In genomic region chr10:122485670-122486069, GRCh38 we compare ENCODE assay signal across 15 cellular contexts. TPM values are rescaled to one million over a fixed set of nuclear protein-coding genes. Genes with fewer than 3 reads are reported as not detected.
A peak's percentile ranks its signal among the peaks of the same experiment; 100 is the strongest.
DNase-seq lines count a peak whose midpoint lies in the region; ATAC-seq and TF ChIP-seq lines count a peak whose summit lies in the region.
"Had no signal": no experiment of that assay in that cellular context is flagged by ENCODE, and none has a peak within 500 bp of the region (broad histone marks: within the 10 kb centered on the region; RNA-seq: fewer than 3 reads in every experiment).

No MANE protein-coding gene starts in this region.

- TF ChIP-seq CTCF in right atrium auricular region (IDR thresholded peaks at IDR 0.05), result no peak
- no peak for TF ChIP-seq CTCF in dorsolateral prefrontal cortex (IDR thresholded peaks at IDR 0.05 in 54 of 56, conservative IDR thresholded peaks at IDR 0.05 in 2 of 56; ENCODE audit: low read depth in 1 of 56, partially characterized antibody in 56 of 56)

- H3K36me3 ChIP-seq in right atrium auricular region, result no peaks in the 10 kb centered on the region

- H3K27me3 ChIP-seq in right atrium auricular region (no peaks in the 10 kb centered on the region), dorsolateral prefrontal cortex (no peaks in the 10 kb centered on the region)
- H3K27me3 ChIP-seq: tibial artery had no signal

- H3K4me3 ChIP-seq in right atrium auricular region (no peak overlapping the region), dorsolateral prefrontal cortex (peak overlapping the region in 19 of 59 donors; percentile 4 to 47 (median 18))
- H3K4me3 ChIP-seq: tibial artery had no signal

- H3K4me1 ChIP-seq in right atrium auricular region, result peaks cover 0 to 36% of the 10 kb centered on the region in 2 donors

- DNase-seq in Right ventricle myocardium inferior (ENCODE audit: missing footprints) (no peak), right atrium auricular region (ENCODE audit: low spot score) (no peak), dorsolateral prefrontal cortex (peak in 1 of 10 donors; percentile 60), medulla oblongata (ENCODE audit: extremely low spot score) (peak; percentile 77), NCI-H1105 treated with DMSO at 0.1 percent for 48 hours (lab: John Stamatoyannopoulos, UW) (no peak), DMS114 treated with DMSO at 0.1 percent for 48 hours (lab: John Stamatoyannopoulos, UW; ENCODE audit: unreplicated experiment) (no peak)
- DNase-seq in activated CD8-positive, alpha-beta memory T cell treated with anti-CD3 and anti-CD28 coated beads for 24 hours, result no peak
- DNase-seq: activated CD8-positive, alpha-beta T cell treated with anti-CD3 and anti-CD28 coated beads, Interleukin-2, amount 10 ng/mL, durations not matched to agents 7 days and 5 days; activated naive CD8-positive, alpha-beta T cell treated with anti-CD3 and anti-CD28 coated beads, Interleukin-2, amount 10 ng/mL, durations not matched to agents 7 days and 5 days; effector memory CD8-positive, alpha-beta T cell; NCI-H2107; PC-3; T-helper 9 cell had no signal

- intact Hi-C loops in Right ventricle myocardium inferior (cut with DNase I) (no loop called here), dorsolateral prefrontal cortex (cut with DNase I) (no loop called here)

- peak; percentile 68 for ATAC-seq in Right ventricle myocardium inferior
- ATAC-seq in GM18909 (IDR thresholded peaks at IDR 0.05; ENCODE audit: poor library complexity, unreplicated experiment), result no peak
- ATAC-seq: activated CD8-positive, alpha-beta T cell treated with anti-CD3 and anti-CD28 coated beads, Interleukin-2, amount 10 ng/mL, durations not matched to agents 7 days and 5 days; effector memory CD8-positive, alpha-beta T cell; PC-3 had no signal

- H3K9me3 ChIP-seq in right atrium auricular region, result no peaks in the 10 kb centered on the region
- H3K9me3 ChIP-seq: tibial artery had no signal

- H3K27ac ChIP-seq in right atrium auricular region (peak overlapping the region in 1 of 2 donors; percentile 13), dorsolateral prefrontal cortex (peak overlapping the region; percentile 13 to 99 (median 88))
- H3K27ac ChIP-seq: tibial artery had no signal

RNA-seq across cellular contexts. Expression of gene HTRA1, which starts 24.3 kb away (rescaled TPM):
- total RNA-seq in Right ventricle myocardium inferior, result 41.6 TPM
- total RNA-seq in right atrium auricular region, result 10 to 100 TPM; 76.3 to 78.3 TPM
- 100 to 1,000 TPM; 154 to 492 (median 263) TPM for total RNA-seq in dorsolateral prefrontal cortex
- total RNA-seq: activated CD8-positive, alpha-beta T cell treated with anti-CD3 and anti-CD28 coated beads, Interleukin-2, amount 10 ng/mL, durations not matched to agents 7 days and 5 days had no signal

RNA-seq across cellular contexts. Expression of gene ARMS2, which starts 31.2 kb away (rescaled TPM):
- not detected for total RNA-seq in Right ventricle myocardium inferior
- not detected for total RNA-seq in right atrium auricular region
- 1 to 10 TPM in 1 of 120 experiments, under 1 TPM in 8, not detected in 111; 0.63 to 2.1 (median 0.83) TPM for total RNA-seq in dorsolateral prefrontal cortex
- total RNA-seq: activated CD8-positive, alpha-beta T cell treated with anti-CD3 and anti-CD28 coated beads, Interleukin-2, amount 10 ng/mL, durations not matched to agents 7 days and 5 days; activated naive CD8-positive, alpha-beta T cell treated with anti-CD3 and anti-CD28 coated beads, Interleukin-2, amount 10 ng/mL, durations not matched to agents 7 days and 5 days; PC-3 had no signal
